ENCODE assay signal across 13 cellular contexts in the genomic region with DNA sequence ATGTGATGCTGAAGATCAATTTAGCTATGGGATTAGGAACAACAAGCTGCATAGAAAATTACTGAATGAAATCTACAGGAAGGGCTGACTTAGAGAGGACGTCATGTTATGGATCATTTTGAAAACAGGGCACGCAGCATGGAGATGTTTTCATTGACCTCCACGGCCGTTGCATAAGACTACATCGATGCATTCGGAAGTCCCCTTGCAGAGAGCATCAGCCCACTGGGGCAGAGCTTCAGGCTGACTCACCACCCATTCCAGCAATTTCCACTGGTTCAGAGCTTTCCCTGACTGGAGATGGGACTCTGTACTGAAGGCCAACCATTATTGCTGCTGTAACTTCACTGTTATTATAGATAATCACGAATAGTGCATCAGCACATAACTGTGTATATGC.
"Had no signal": no experiment of that assay in that cellular context is flagged by ENCODE, and none has a peak within 500 bp of the region (broad histone marks: within the 10 kb centered on the region; RNA-seq: fewer than 3 reads in every experiment).

No MANE protein-coding gene starts in this region.

- H3K4me3 ChIP-seq: ascending aorta, esophagus squamous epithelium, gastroesophageal sphincter, neural progenitor cell, pancreas, skin epidermis, tibial nerve had no signal

- DNase-seq: activated CD4-positive, alpha-beta T cell treated with anti-CD3 and anti-CD28 coated beads for 4 hours; activated CD8-positive, alpha-beta memory T cell treated with anti-CD3 and anti-CD28 coated beads, Interleukin-2, amount 50 U/mL, for 4 hours; activated CD8-positive, alpha-beta T cell treated with anti-CD3 and anti-CD28 coated beads for 36 hours; activated gamma-delta T cell treated with Interleukin-2 at 50 U/mL for 16 hours; activated naive CD8-positive, alpha-beta T cell treated with anti-CD3 and anti-CD28 coated beads, Interleukin-2, amount 10 ng/mL, durations not matched to agents 7 days and 5 days; activated T-cell treated with anti-CD3 and anti-CD28 coated beads, Interleukin-2, amount 50 U/mL, for 72 hours; esophagus squamous epithelium; pancreas had no signal
